9 cellular contexts compared by ENCODE assay signal in the genomic region with DNA sequence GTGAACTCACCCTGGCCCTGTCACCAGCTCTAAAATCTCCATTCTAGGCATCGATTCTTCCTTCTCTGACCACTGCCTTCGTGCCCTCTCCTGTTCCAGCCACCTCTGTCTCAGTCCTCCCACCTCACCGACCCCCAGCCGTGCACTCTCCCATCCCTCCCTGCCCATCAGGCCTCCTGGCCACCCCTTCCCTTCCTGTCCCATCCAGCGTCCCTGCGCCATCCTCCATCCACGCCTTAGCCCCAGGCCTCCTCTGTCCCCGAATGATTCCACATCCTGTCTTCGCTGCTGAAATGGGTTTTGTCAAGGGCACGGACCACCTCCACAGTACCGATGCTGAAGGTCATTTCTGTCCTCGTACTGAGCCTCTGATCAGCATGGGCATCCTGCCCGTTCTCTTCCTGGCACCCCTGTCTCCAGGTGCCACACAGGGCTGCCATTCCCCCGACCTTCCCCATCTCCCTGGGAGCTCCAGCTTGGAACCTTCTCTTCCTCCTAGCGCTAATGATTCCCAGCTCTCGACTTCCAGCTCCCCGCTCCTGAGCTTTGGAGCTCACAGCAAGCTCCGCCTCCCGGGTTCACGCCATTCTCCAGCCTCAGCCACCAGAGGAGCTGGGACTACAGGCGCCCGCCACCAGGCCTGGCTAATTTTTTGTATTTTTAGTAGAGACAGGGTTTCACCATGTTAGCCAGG. TPM values are rescaled to one million over a fixed set of nuclear protein-coding genes. Genes with fewer than 3 reads are reported as not detected.
DNase-seq lines count a peak whose midpoint lies in the region; ATAC-seq lines count a peak whose summit lies in the region.
"Had no signal": no experiment of that assay in that cellular context is flagged by ENCODE, and none has a peak within 500 bp of the region (broad histone marks: within the 10 kb centered on the region; RNA-seq: fewer than 3 reads in every experiment).

No MANE protein-coding gene starts in this region.

- peak overlapping the region; percentile 48 to 71 for H3K27ac Mint-ChIP-seq in T-cell
- H3K27ac Mint-ChIP-seq in stimulated activated memory B cell treated with anti-CD40 and anti-IgM and Interleukin-4, amounts not matched to agents 10 μg/mL and 1 μg/mL and 100 μg/mL, for 72 hours, result peak overlapping the region; percentile 87

- CTCF ChIA-PET in T-cell (lab: Charles Lee), result no interaction called here

- H3K4me3 Mint-ChIP-seq in T-cell, result peak overlapping the region in 2 of 3 donors; percentile 16 to 35
- peak overlapping the region; percentile 16 for H3K4me3 Mint-ChIP-seq in stimulated activated memory B cell treated with anti-CD40 and anti-IgM and Interleukin-4, amounts not matched to agents 10 μg/mL and 1 μg/mL and 100 μg/mL, for 72 hours

- H3K9me3 Mint-ChIP-seq in T-cell, result no peaks in the 10 kb centered on the region
- H3K9me3 Mint-ChIP-seq in stimulated activated memory B cell treated with anti-CD40 and anti-IgM and Interleukin-4, amounts not matched to agents 10 μg/mL and 1 μg/mL and 100 μg/mL, for 72 hours, result no peaks in the 10 kb centered on the region

- POLR2A ChIA-PET in T-cell (lab: Charles Lee), result interaction anchor here in 1 of 2 donors (0.6 kb wide), 1 partner anchor 11 kb away, joined by 3 read pairs; no protein-coding TSS in a partner anchor

- no peaks in the 10 kb centered on the region for H3K27me3 Mint-ChIP-seq in T-cell
- H3K27me3 Mint-ChIP-seq in stimulated activated memory B cell treated with anti-CD40 and anti-IgM and Interleukin-4, amounts not matched to agents 10 μg/mL and 1 μg/mL and 100 μg/mL, for 72 hours, result no peaks in the 10 kb centered on the region

- peaks cover 24 to 29% (median 26%) of the 10 kb centered on the region in 3 donors for H3K4me1 Mint-ChIP-seq in T-cell
- H3K4me1 Mint-ChIP-seq in stimulated activated memory B cell treated with anti-CD40 and anti-IgM and Interleukin-4, amounts not matched to agents 10 μg/mL and 1 μg/mL and 100 μg/mL, for 72 hours, result peaks cover 47% of the 10 kb centered on the region

- ATAC-seq in T-cell (replicated peaks in 1 of 4), result no peak
- no peak for ATAC-seq in stimulated activated memory B cell treated with anti-CD40 and anti-IgM and Interleukin-4, amounts not matched to agents 10 μg/mL and 1 μg/mL and 100 μg/mL, for 72 hours

- in situ Hi-C loops in KBM-7 (cut with MboI; ENCODE audit: low pct_unique_long_range_greater_than_20kb, low sequenced_read_pairs), result no loop called here

- peak; percentile 33 for DNase-seq in NCI-H82 (lab: John Stamatoyannopoulos, UW)
- no peak for DNase-seq in NCI-H82 treated with DMSO at 0.1 percent for 48 hours (lab: John Stamatoyannopoulos, UW; ENCODE audit: unreplicated experiment)
- DNase-seq in T-cell, result no peak
- peak; percentile 25 for DNase-seq in fibroblast of peridontal ligament (ENCODE audit: extremely low read depth)
- no peak for DNase-seq in NCI-H146 (lab: John Stamatoyannopoulos, UW)
- no peak for DNase-seq in DMS 273 (lab: John Stamatoyannopoulos, UW; ENCODE audit: unreplicated experiment)
- no peak for DNase-seq in KBM-7
- DNase-seq: stimulated activated naive CD4-positive, alpha-beta T cell treated with Interleukin-2 at 50 U/mL for 16 hours had no signal

- peaks cover 3% of the 10 kb centered on the region for H3K36me3 Mint-ChIP-seq in T-cell
- H3K36me3 Mint-ChIP-seq in stimulated activated memory B cell treated with anti-CD40 and anti-IgM and Interleukin-4, amounts not matched to agents 10 μg/mL and 1 μg/mL and 100 μg/mL, for 72 hours, result peaks cover 36% of the 10 kb centered on the region

RNA-seq across cellular contexts. Expression of a gene that starts 2.6 kb away (rescaled TPM):
- total RNA-seq in T-cell, result 10 to 100 TPM; 22.1 to 52.2 (median 45.9) TPM

RNA-seq across cellular contexts. Expression of a gene that starts 10.5 kb away (rescaled TPM):
- 100 to 1,000 TPM; 116 to 170 (median 144) TPM for total RNA-seq in T-cell

RNA-seq across cellular contexts. Expression of a gene that starts 15.8 kb away (rescaled TPM):
- 10 to 100 TPM in 3 of 5 donors, 1 to 10 TPM in 2; 2.6 to 24.6 (median 18.3) TPM for total RNA-seq in T-cell

RNA-seq across cellular contexts. Expression of a gene that starts 39.1 kb away (rescaled TPM):
- 100 to 1,000 TPM in 3 of 5 donors, 10 to 100 TPM in 2; 91.4 to 158 (median 138) TPM for total RNA-seq in T-cell

RNA-seq across cellular contexts. Expression of a gene that starts 46.6 kb away (rescaled TPM):
- 10 to 100 TPM; 25.7 to 45.3 (median 41.5) TPM for total RNA-seq in T-cell

Comparison
In these comparisons a context has a peak if more than half of its experiments do, and no peak if none do; other contexts are left out.
1. DNase-seq: peak in NCI-H82 (single experiment) and fibroblast of peridontal ligament (single experiment); none in NCI-H82 treated with DMSO at 0.1 percent for 48 hours (single experiment), T-cell (0 of 34), NCI-H146 (single experiment), DMS 273 (single experiment) and KBM-7 (single experiment).